ENCODE assay signal across 1 cellular context in the genomic region with DNA sequence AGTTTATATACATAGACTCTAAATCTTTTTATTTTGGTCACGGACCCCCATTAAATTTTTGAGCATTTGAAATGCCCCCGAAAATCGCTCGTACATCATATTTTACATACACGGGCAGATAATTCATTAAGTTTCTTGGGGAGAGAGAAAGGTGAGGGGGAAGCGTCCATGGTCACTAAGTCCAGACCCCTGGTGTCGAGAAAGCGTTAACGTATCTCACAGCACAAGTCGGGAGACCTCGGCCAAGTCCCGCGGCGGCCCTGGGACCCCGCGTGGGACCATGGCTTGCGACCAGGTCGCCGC.
TF ChIP-seq lines count a peak whose summit lies in the region.

No MANE protein-coding gene starts in this region.

TF ChIP-seq in K562, 482 proteins besides CTCF, POLR2A, EP300 and RAD21 (continues in another document):
- TF ChIP-seq, protein P1, sequence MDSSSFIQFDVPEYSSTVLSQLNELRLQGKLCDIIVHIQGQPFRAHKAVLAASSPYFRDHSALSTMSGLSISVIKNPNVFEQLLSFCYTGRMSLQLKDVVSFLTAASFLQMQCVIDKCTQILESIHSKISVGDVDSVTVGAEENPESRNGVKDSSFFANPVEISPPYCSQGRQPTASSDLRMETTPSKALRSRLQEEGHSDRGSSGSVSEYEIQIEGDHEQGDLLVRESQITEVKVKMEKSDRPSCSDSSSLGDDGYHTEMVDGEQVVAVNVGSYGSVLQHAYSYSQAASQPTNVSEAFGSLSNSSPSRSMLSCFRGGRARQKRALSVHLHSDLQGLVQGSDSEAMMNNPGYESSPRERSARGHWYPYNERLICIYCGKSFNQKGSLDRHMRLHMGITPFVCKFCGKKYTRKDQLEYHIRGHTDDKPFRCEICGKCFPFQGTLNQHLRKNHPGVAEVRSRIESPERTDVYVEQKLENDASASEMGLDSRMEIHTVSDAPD (CRISPR knock-in tag; IDR thresholded peaks at IDR 0.05), result no peak
- 0 out of 2 replicates have a peak, but pooled peaks have one; percentile 72 for TF ChIP-seq GATAD2A (IDR thresholded peaks at IDR 0.05)
- peak; percentile 79 for TF ChIP-seq TAF1 (IDR thresholded peaks at IDR 0.05; ENCODE audit: control insufficient read depth, extremely low read depth, insufficient read depth, low read length, severe bottlenecking)
- TF ChIP-seq CHD2 (IDR thresholded peaks at IDR 0.05; ENCODE audit: low read depth, low read length), result peak; percentile 67
- TF ChIP-seq, protein P2, sequence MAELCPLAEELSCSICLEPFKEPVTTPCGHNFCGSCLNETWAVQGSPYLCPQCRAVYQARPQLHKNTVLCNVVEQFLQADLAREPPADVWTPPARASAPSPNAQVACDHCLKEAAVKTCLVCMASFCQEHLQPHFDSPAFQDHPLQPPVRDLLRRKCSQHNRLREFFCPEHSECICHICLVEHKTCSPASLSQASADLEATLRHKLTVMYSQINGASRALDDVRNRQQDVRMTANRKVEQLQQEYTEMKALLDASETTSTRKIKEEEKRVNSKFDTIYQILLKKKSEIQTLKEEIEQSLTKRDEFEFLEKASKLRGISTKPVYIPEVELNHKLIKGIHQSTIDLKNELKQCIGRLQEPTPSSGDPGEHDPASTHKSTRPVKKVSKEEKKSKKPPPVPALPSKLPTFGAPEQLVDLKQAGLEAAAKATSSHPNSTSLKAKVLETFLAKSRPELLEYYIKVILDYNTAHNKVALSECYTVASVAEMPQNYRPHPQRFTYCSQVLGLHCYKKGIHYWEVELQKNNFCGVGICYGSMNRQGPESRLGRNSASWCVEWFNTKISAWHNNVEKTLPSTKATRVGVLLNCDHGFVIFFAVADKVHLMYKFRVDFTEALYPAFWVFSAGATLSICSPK (IDR thresholded peaks at IDR 0.05; ENCODE audit: borderline replicate concordance), result no peak
- peak; percentile 30 for TF ChIP-seq SAP30 (IDR thresholded peaks at IDR 0.05; ENCODE audit: borderline replicate concordance, insufficient read depth, low read depth, low read length, poor library complexity, severe bottlenecking)
- no peak for TF ChIP-seq ADNP (tag; IDR thresholded peaks at IDR 0.05)
- 0 out of 2 replicates have a peak, but pooled peaks have one; percentile 9 for TF ChIP-seq ZNF224 (CRISPR knock-in tag; IDR thresholded peaks at IDR 0.05)
- TF ChIP-seq ZBTB7A (IDR thresholded peaks at IDR 0.05; ENCODE audit: borderline replicate concordance, control insufficient read depth, low read depth, low read length), result peak; percentile 91; the same call in 1 of the 2 replicates
- no peak for TF ChIP-seq SMARCC2 (IDR thresholded peaks at IDR 0.05; ENCODE audit: low read depth)
- peak; percentile 47 for TF ChIP-seq BRD9 (IDR thresholded peaks at IDR 0.05; ENCODE audit: low read depth, partially characterized antibody)
- TF ChIP-seq NR4A1 (CRISPR knock-in tag; IDR thresholded peaks at IDR 0.05), result no peak
- no peak for TF ChIP-seq NR4A1 (tag; IDR thresholded peaks at IDR 0.05)
- TF ChIP-seq ZNF24 (IDR thresholded peaks at IDR 0.05), result 0 out of 2 replicates have a peak, but pooled peaks have one; percentile 12
- no peak for TF ChIP-seq ZNF124 (CRISPR knock-in tag; IDR thresholded peaks at IDR 0.05)
- no peak for TF ChIP-seq RBM25 (IDR thresholded peaks at IDR 0.05; ENCODE audit: low read depth, low read length, severe bottlenecking)
- 0 out of 4 replicates have a peak, but pooled peaks of 1 of the 2 experiments have one; percentile 38 for TF ChIP-seq SRF (CRISPR knock-in tag; IDR thresholded peaks at IDR 0.05)
- 0 out of 2 replicates have a peak, but pooled peaks have one; percentile 1 for TF ChIP-seq TRIM28 (IDR thresholded peaks at IDR 0.05)
- peak in 1 of 2 experiments; percentile 80; a peak in 1 of 4 replicates for TF ChIP-seq HDAC1 (IDR thresholded peaks at IDR 0.05)
- no peak for TF ChIP-seq CTBP1 (IDR thresholded peaks at IDR 0.05; ENCODE audit: borderline replicate concordance)
- TF ChIP-seq HEY1 (CRISPR knock-in tag; IDR thresholded peaks at IDR 0.05; ENCODE audit: borderline replicate concordance), result no peak
- TF ChIP-seq, protein P3, sequence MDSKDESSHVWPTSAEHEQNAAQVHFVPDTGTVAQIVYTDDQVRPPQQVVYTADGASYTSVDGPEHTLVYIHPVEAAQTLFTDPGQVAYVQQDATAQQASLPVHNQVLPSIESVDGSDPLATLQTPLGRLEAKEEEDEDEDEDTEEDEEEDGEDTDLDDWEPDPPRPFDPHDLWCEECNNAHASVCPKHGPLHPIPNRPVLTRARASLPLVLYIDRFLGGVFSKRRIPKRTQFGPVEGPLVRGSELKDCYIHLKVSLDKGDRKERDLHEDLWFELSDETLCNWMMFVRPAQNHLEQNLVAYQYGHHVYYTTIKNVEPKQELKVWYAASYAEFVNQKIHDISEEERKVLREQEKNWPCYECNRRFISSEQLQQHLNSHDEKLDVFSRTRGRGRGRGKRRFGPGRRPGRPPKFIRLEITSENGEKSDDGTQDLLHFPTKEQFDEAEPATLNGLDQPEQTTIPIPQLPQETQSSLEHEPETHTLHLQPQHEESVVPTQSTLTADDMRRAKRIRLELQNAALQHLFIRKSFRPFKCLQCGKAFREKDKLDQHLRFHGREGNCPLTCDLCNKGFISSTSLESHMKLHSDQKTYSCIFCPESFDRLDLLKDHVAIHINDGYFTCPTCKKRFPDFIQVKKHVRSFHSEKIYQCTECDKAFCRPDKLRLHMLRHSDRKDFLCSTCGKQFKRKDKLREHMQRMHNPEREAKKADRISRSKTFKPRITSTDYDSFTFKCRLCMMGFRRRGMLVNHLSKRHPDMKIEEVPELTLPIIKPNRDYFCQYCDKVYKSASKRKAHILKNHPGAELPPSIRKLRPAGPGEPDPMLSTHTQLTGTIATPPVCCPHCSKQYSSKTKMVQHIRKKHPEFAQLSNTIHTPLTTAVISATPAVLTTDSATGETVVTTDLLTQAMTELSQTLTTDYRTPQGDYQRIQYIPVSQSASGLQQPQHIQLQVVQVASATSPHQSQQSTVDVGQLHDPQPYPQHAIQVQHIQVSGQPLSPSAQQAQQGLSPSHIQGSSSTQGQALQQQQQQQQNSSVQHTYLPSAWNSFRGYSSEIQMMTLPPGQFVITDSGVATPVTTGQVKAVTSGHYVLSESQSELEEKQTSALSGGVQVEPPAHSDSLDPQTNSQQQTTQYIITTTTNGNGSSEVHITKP (IDR thresholded peaks at IDR 0.05; ENCODE audit: partially characterized antibody), result peak; percentile 29
- TF ChIP-seq, protein P4, sequence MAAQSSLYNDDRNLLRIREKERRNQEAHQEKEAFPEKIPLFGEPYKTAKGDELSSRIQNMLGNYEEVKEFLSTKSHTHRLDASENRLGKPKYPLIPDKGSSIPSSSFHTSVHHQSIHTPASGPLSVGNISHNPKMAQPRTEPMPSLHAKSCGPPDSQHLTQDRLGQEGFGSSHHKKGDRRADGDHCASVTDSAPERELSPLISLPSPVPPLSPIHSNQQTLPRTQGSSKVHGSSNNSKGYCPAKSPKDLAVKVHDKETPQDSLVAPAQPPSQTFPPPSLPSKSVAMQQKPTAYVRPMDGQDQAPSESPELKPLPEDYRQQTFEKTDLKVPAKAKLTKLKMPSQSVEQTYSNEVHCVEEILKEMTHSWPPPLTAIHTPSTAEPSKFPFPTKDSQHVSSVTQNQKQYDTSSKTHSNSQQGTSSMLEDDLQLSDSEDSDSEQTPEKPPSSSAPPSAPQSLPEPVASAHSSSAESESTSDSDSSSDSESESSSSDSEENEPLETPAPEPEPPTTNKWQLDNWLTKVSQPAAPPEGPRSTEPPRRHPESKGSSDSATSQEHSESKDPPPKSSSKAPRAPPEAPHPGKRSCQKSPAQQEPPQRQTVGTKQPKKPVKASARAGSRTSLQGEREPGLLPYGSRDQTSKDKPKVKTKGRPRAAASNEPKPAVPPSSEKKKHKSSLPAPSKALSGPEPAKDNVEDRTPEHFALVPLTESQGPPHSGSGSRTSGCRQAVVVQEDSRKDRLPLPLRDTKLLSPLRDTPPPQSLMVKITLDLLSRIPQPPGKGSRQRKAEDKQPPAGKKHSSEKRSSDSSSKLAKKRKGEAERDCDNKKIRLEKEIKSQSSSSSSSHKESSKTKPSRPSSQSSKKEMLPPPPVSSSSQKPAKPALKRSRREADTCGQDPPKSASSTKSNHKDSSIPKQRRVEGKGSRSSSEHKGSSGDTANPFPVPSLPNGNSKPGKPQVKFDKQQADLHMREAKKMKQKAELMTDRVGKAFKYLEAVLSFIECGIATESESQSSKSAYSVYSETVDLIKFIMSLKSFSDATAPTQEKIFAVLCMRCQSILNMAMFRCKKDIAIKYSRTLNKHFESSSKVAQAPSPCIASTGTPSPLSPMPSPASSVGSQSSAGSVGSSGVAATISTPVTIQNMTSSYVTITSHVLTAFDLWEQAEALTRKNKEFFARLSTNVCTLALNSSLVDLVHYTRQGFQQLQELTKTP (IDR thresholded peaks at IDR 0.05; ENCODE audit: low read depth in 1 of 2, partially characterized antibody in 2 of 2), result no peak
- peak; percentile 17 for TF ChIP-seq CHD1 (IDR thresholded peaks at IDR 0.05; ENCODE audit: low read length)
- TF ChIP-seq, protein P5, sequence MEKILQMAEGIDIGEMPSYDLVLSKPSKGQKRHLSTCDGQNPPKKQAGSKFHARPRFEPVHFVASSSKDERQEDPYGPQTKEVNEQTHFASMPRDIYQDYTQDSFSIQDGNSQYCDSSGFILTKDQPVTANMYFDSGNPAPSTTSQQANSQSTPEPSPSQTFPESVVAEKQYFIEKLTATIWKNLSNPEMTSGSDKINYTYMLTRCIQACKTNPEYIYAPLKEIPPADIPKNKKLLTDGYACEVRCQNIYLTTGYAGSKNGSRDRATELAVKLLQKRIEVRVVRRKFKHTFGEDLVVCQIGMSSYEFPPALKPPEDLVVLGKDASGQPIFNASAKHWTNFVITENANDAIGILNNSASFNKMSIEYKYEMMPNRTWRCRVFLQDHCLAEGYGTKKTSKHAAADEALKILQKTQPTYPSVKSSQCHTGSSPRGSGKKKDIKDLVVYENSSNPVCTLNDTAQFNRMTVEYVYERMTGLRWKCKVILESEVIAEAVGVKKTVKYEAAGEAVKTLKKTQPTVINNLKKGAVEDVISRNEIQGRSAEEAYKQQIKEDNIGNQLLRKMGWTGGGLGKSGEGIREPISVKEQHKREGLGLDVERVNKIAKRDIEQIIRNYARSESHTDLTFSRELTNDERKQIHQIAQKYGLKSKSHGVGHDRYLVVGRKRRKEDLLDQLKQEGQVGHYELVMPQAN (IDR thresholded peaks at IDR 0.05; ENCODE audit: borderline replicate concordance), result 0 out of 2 replicates have a peak, but pooled peaks have one; percentile 14
- no peak for TF ChIP-seq ZNF282 (CRISPR knock-in tag; IDR thresholded peaks at IDR 0.05)
- TF ChIP-seq SAFB (IDR thresholded peaks at IDR 0.05; ENCODE audit: borderline replicate concordance, low read depth, low read length), result 0 out of 2 replicates have a peak, but pooled peaks have one; percentile 69
- peak; percentile 42; the same call in 1 of the 2 replicates for TF ChIP-seq MXI1 (IDR thresholded peaks at IDR 0.05; ENCODE audit: low read depth, low read length)
- peak; percentile 50; the same call in 1 of the 2 replicates for TF ChIP-seq L3MBTL2 (IDR thresholded peaks at IDR 0.05)
- TF ChIP-seq ZNF121 (CRISPR knock-in tag; conservative IDR thresholded peaks at IDR 0.05), result no peak
